In genomic region chr2:160561551-160562280, GRCh38 we compare ENCODE assay signal across 10 cellular contexts.
DNase-seq lines count a peak whose midpoint lies in the region; ATAC-seq and TF ChIP-seq lines count a peak whose summit lies in the region.
"Had no signal": no experiment of that assay in that cellular context is flagged by ENCODE, and none has a peak within 500 bp of the region (broad histone marks: within the 10 kb centered on the region; RNA-seq: fewer than 3 reads in every experiment).

No MANE protein-coding gene starts in this region.

- no peaks in the 10 kb centered on the region for H3K27me3 ChIP-seq in SK-N-SH (ENCODE audit: insufficient read depth)

- DNase-seq in SKM-1 treated with dmso at 0.1 percent for 144 hours (lab: John Stamatoyannopoulos, UW; ENCODE audit: unreplicated experiment) (peak; percentile 31), SKM-1 (lab: John Stamatoyannopoulos, UW; ENCODE audit: unreplicated experiment) (no peak), SK-N-SH (no peak), fibroblast of villous mesenchyme (ENCODE audit: low read depth) (peak; percentile 45), stromal cell of bone marrow (ENCODE audit: low read depth) (peak; percentile 51), C1 segment of cervical spinal cord (lab: John Stamatoyannopoulos, UW) (no peak)
- DNase-seq in natural killer cell treated with Interleukin-12 subunit alpha and Interleukin-12 subunit beta and Interleukin-15 and Interleukin-18, amount 100 ng/mL, for 72 hours (ENCODE audit: low spot score): no peak
- DNase-seq: foreskin melanocyte, NCI-H82 had no signal

- POLR2A ChIA-PET in SK-N-SH (lab: Yijun Ruan, JAX): no interaction called here

- 0 out of 4 replicates have a peak, but pooled peaks of 1 of the 2 experiments have one; percentile 5 for TF ChIP-seq EP300 in SK-N-SH (IDR thresholded peaks at IDR 0.05; ENCODE audit: borderline replicate concordance in 1 of 2, low read depth in 1 of 2, low read length in 1 of 2)

- no peaks in the 10 kb centered on the region for H3K9me2 ChIP-seq in SK-N-SH

- H3K9ac ChIP-seq in SK-N-SH: no peak overlapping the region

- H3K27ac ChIP-seq in SK-N-SH (ENCODE audit: low read depth in 2 of 2, low read length in 1 of 2): peak overlapping the region; percentile 29 to 37; a peak in 2 of 4 replicates

- H3K4me1 ChIP-seq in SK-N-SH (ENCODE audit: control insufficient read depth in 1 of 2, insufficient read depth in 2 of 2, low read depth in 1 of 2, low read length in 1 of 2): no peaks in the 10 kb centered on the region; a peak in 2 of 4 replicates

- H3K9me3 Mint-ChIP-seq in natural killer cell treated with Interleukin-12 subunit alpha and Interleukin-12 subunit beta and Interleukin-15 and Interleukin-18, amount 100 ng/mL, for 72 hours: no peaks in the 10 kb centered on the region

- H3K27ac Mint-ChIP-seq in natural killer cell treated with Interleukin-12 subunit alpha and Interleukin-12 subunit beta and Interleukin-15 and Interleukin-18, amount 100 ng/mL, for 72 hours: no peak overlapping the region

- H3K79me2 ChIP-seq in SK-N-SH (ENCODE audit: insufficient read depth): no peaks in the 10 kb centered on the region

- CTCF ChIA-PET in SK-N-SH (lab: Yijun Ruan, JAX): no interaction called here

- TF ChIP-seq RAD21 in SK-N-SH (IDR thresholded peaks at IDR 0.05; ENCODE audit: low read length): no peak

- TF ChIP-seq CTCF in SK-N-SH (IDR thresholded peaks at IDR 0.05) (no peak), fibroblast of villous mesenchyme (IDR thresholded peaks at IDR 0.05; ENCODE audit: insufficient read depth, low read depth, low read length) (no peak)

- H3K36me3 Mint-ChIP-seq in natural killer cell treated with Interleukin-12 subunit alpha and Interleukin-12 subunit beta and Interleukin-15 and Interleukin-18, amount 100 ng/mL, for 72 hours: no peaks in the 10 kb centered on the region

- no peaks in the 10 kb centered on the region for H3K27me3 Mint-ChIP-seq in natural killer cell treated with Interleukin-12 subunit alpha and Interleukin-12 subunit beta and Interleukin-15 and Interleukin-18, amount 100 ng/mL, for 72 hours

- ATAC-seq in natural killer cell treated with Interleukin-12 subunit alpha and Interleukin-12 subunit beta and Interleukin-15 and Interleukin-18, amount 100 ng/mL, for 72 hours: no peak
- no peak for ATAC-seq in HG02973 (IDR thresholded peaks at IDR 0.05; ENCODE audit: unreplicated experiment)

- 34% methylated on average over 4 of the region's 4 CpGs for WGBS in SK-N-SH (ENCODE audit: low lambda C conversion rate)

- H2AFZ ChIP-seq in SK-N-SH (ENCODE audit: low read depth): peak overlapping the region; percentile 7; the same call in 1 of the 2 replicates

- H3K4me3 ChIP-seq in SK-N-SH (ENCODE audit: low read depth in 2 of 2, low read length in 1 of 2) (no peak overlapping the region), fibroblast of villous mesenchyme (ENCODE audit: low read depth, low read length) (no peak overlapping the region)

- H4K20me1 ChIP-seq in SK-N-SH (ENCODE audit: insufficient read depth): no peaks in the 10 kb centered on the region

- no peaks in the 10 kb centered on the region for H3K36me3 ChIP-seq in SK-N-SH (replicated peaks in 1 of 2; ENCODE audit: control insufficient read depth in 1 of 2, insufficient read depth in 2 of 2, low read length in 1 of 2)

- H3F3A ChIP-seq in SK-N-SH (replicated peaks; ENCODE audit: insufficient read depth): no peaks in the 10 kb centered on the region

- H3K4me2 ChIP-seq in SK-N-SH: no peak overlapping the region

- no peak overlapping the region for H3K4me3 Mint-ChIP-seq in natural killer cell treated with Interleukin-12 subunit alpha and Interleukin-12 subunit beta and Interleukin-15 and Interleukin-18, amount 100 ng/mL, for 72 hours

- no peaks in the 10 kb centered on the region for H3K9me3 ChIP-seq in SK-N-SH

- H3K4me1 Mint-ChIP-seq in natural killer cell treated with Interleukin-12 subunit alpha and Interleukin-12 subunit beta and Interleukin-15 and Interleukin-18, amount 100 ng/mL, for 72 hours (ENCODE audit: low read depth in 2 of 2): no peaks in the 10 kb centered on the region

TF ChIP-seq in SK-N-SH, 30 proteins besides CTCF, POLR2A, EP300 and RAD21:
- 0 out of 2 replicates have a peak, but pooled peaks have one; percentile 28 for TF ChIP-seq RXRA (IDR thresholded peaks at IDR 0.05; ENCODE audit: borderline replicate concordance, low read depth)
- TF ChIP-seq FOXM1 (IDR thresholded peaks at IDR 0.05; ENCODE audit: low read depth): no peak
- TF ChIP-seq FOSL2 (IDR thresholded peaks at IDR 0.05; ENCODE audit: borderline replicate concordance, low read depth): peak; percentile 29; the same call in 1 of the 2 replicates
- TF ChIP-seq NFIC (IDR thresholded peaks at IDR 0.05; ENCODE audit: borderline replicate concordance): peak; percentile 41; the same call in 1 of the 2 replicates
TF ChIP-seq in SK-N-SH: peak in this region for 3.

Comparison
In these comparisons a context has a peak if more than half of its experiments do, and no peak if none do; other contexts are left out.
1. DNase-seq: peak in SKM-1 treated with dmso at 0.1 percent for 144 hours (single experiment), fibroblast of villous mesenchyme (single experiment) and stromal cell of bone marrow (single experiment); none in SKM-1 (single experiment), SK-N-SH (single experiment), natural killer cell treated with Interleukin-12 subunit alpha and Interleukin-12 subunit beta and Interleukin-15 and Interleukin-18, amount 100 ng/mL, for 72 hours (single experiment) and C1 segment of cervical spinal cord (0 of 14).